1 cellular context compared by ENCODE assay signal in genomic region chr17:70604854-70605253, GRCh38.
TF ChIP-seq lines count a peak whose summit lies in the region.

No MANE protein-coding gene starts in this region.

TF ChIP-seq in A549, 52 proteins besides CTCF, POLR2A, EP300 and RAD21 (continued from another document):
- TF ChIP-seq HMGXB4 (CRISPR knock-in tag; IDR thresholded peaks at IDR 0.05; ENCODE audit: borderline replicate concordance) (no peak), RCOR1 (IDR thresholded peaks at IDR 0.05; ENCODE audit: low read depth, low read length) (no peak), MAZ (IDR thresholded peaks at IDR 0.05; ENCODE audit: borderline replicate concordance, low read depth, low read length) (no peak), JUNB (IDR thresholded peaks at IDR 0.05) (no peak), FOSB (CRISPR knock-in tag; IDR thresholded peaks at IDR 0.05) (no peak)
TF ChIP-seq in A549: peak in this region for 0.
